ENCODE assay signal across 8 cellular contexts in the genomic region with DNA sequence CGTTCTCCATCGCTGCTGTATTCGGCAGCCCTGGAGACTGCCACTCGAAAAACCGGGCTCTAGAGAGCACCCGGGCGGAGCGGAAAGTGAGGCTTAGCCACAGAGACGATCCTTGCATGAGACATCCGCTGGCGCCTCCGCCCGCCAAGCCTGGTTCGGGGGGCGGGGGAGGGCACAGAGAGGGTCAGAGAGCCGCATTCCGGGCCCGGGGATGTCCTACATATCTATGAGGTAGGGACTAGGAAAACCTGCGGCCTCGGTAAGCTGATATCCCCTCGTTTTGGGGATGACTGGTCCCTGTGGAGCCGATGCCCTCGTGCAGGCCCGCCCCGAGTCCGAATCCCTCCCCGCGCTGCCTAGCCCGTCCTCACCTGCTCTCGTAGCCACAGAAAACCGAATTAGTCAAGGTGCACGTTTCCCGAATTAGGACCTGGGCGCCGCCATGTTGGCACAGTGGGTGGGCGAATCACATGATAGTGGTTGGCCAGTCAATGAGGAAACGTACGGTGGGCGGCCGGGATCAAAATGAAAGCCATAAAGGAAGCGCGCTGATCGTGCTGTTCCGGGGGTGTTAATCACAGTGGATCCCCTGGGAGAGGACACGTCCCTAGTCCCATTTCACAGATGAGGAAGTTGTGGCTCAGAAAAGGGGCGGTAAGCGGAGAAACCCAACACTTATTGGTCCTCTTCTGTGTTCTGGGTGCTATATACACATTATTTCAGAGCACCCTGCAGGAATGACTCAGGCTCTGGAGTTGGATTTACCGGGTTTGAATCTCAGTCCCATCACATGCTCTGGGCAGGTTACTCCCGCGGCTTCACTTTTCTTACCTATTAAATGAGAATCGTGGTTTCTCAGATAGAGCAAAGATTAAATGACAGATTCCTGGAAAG. TPM values are rescaled to one million over a fixed set of nuclear protein-coding genes. Genes with fewer than 3 reads are reported as not detected.
A peak's percentile ranks its signal among the peaks of the same experiment; 100 is the strongest.
DNase-seq lines count a peak whose midpoint lies in the region; ATAC-seq and TF ChIP-seq lines count a peak whose summit lies in the region.

TRMT1 (minus strand) TSS at position 459 of the 894 bp plus-strand sequence; CDS start at position 118, 341 bp downstream.

- H3K79me2 ChIP-seq in PC-3 (ENCODE audit: low read length) = peaks cover 67% of the 10 kb centered on the region

- DNase-seq in AG10803 (ENCODE audit: low read depth) (peak; percentile 90), PC-3 (peak; percentile 97), activated T-cell treated with anti-CD3 and anti-CD28 coated beads for 4 hours (peak; percentile 91), erythroblast (lab: John Stamatoyannopoulos, UW) (peak; percentile 93 to 94)
- peak; percentile 85 to 89 for DNase-seq in stimulated activated CD8-positive, alpha-beta memory T cell treated with anti-CD3 and anti-CD28 coated beads, Interleukin-4, amount 100 ng/mL, for 4 hours (ENCODE audit: low read depth in 2 of 2, low spot score in 1 of 2)

- peak within 1 kb of the TSS; percentile 82 for H2AFZ ChIP-seq in PC-3 (ENCODE audit: low read length)

- CTCF ChIA-PET in PC-3 (lab: Charles Lee) = interaction anchor here (0.6 to 0.7 kb wide), 2 partner anchors 134 to 154 kb away, joined by 4 to 6 read pairs; no protein-coding TSS in a partner anchor

- POLR2A ChIA-PET in PC-3 (lab: Charles Lee; ENCODE audit: unreplicated experiment) = no interaction called here

- peak within 1 kb of the TSS; percentile 94 for H3K9ac ChIP-seq in PC-3 (ENCODE audit: low read length)
- peak within 1 kb of the TSS; percentile 81 for H3K9ac ChIP-seq in mucosa of stomach (ENCODE audit: low read length)

- peak within 1 kb of the TSS; percentile 96 for H3K4me2 ChIP-seq in PC-3 (ENCODE audit: low read length)

- intact Hi-C loops in PC-3 (cut with micrococcal nuclease) = loop anchor here (1.0 kb wide), 1 partner anchor 34 kb away; the partner anchor contains the start of genes IER2 and STX10

- peak within 1 kb of the TSS; percentile 81 for H3K27ac ChIP-seq in PC-3 (ENCODE audit: low read length)

- no peak for TF ChIP-seq POLR2A in erythroblast (IDR thresholded peaks at IDR 0.05; ENCODE audit: low read length)

- no peaks in the 10 kb centered on the region for H3K9me2 ChIP-seq in PC-3 (replicated peaks; ENCODE audit: low read length)

- H4K20me1 ChIP-seq in PC-3 (ENCODE audit: low read length) = peaks cover 26% of the 10 kb centered on the region

- peak; percentile 52; the same call in 1 of the 2 replicates for TF ChIP-seq EP300 in Ishikawa (IDR thresholded peaks at IDR 0.05; ENCODE audit: borderline replicate concordance)

- TSS peak; percentile 83 for BruUV-seq in PC-3 (replicated peaks; lab: Mats Ljungman, UMichigan)

- H3K36me3 ChIP-seq in PC-3 (ENCODE audit: low read depth, low read length) (peaks cover 20% of the 10 kb centered on the region; the same call in 1 of the 2 replicates), mucosa of stomach (ENCODE audit: control insufficient read depth, insufficient read depth, low read length) (no peaks in the 10 kb centered on the region)

- TF ChIP-seq CTCF in AG10803 (conservative IDR thresholded peaks at IDR 0.05; ENCODE audit: low read length) (no peak), PC-3 (conservative IDR thresholded peaks at IDR 0.05; ENCODE audit: low read depth, low read length) (no peak)

- H3F3A ChIP-seq in PC-3 (ENCODE audit: low read length, unreplicated experiment) = peaks cover 4% of the 10 kb centered on the region

- H3K27me3 ChIP-seq in PC-3 (ENCODE audit: low read length) (no peaks in the 10 kb centered on the region), mucosa of stomach (ENCODE audit: control insufficient read depth, insufficient read depth, low read length) (no peaks in the 10 kb centered on the region)

- peak; percentile 41 for ATAC-seq in GM19324 (IDR thresholded peaks at IDR 0.05; ENCODE audit: low FRiP score, unreplicated experiment)
- ATAC-seq in PC-3 = peak; percentile 52

- TF ChIP-seq RAD21 in Ishikawa (IDR thresholded peaks at IDR 0.05; ENCODE audit: low read depth) = no peak

- H3K4me1 ChIP-seq in PC-3 (ENCODE audit: insufficient read depth, low read length) (peaks cover 38% of the 10 kb centered on the region), mucosa of stomach (ENCODE audit: control insufficient read depth, insufficient read depth, low read length) (peaks cover 29% of the 10 kb centered on the region)

- H3K9me3 ChIP-seq in PC-3 (ENCODE audit: low read length) = no peaks in the 10 kb centered on the region
- H3K9me3 ChIP-seq in mucosa of stomach (ENCODE audit: control insufficient read depth, low read length) = no peaks in the 10 kb centered on the region

- H3K4me3 ChIP-seq in AG10803 (ENCODE audit: low read length) (peak within 1 kb of the TSS; percentile 96), PC-3 (ENCODE audit: low read length) (peak within 1 kb of the TSS; percentile 91), mucosa of stomach (ENCODE audit: low read length) (peak within 1 kb of the TSS; percentile 21)

TF ChIP-seq in Ishikawa, 13 proteins besides CTCF, POLR2A, EP300 and RAD21:
- TF ChIP-seq YY1 (IDR thresholded peaks at IDR 0.05; ENCODE audit: low read depth) (peak; percentile 99), TCF12 (IDR thresholded peaks at IDR 0.05; ENCODE audit: low read depth) (peak; percentile 66), FOXM1 (IDR thresholded peaks at IDR 0.05; ENCODE audit: borderline replicate concordance, low read depth) (no peak), TEAD4 (IDR thresholded peaks at IDR 0.05) (peak; percentile 26), CREB1 (IDR thresholded peaks at IDR 0.05; ENCODE audit: low read depth) (no peak), ZBTB7A (IDR thresholded peaks at IDR 0.05; ENCODE audit: low read depth) (no peak), TAF1 (IDR thresholded peaks at IDR 0.05; ENCODE audit: low read depth) (peak; percentile 73), CEBPB (IDR thresholded peaks at IDR 0.05) (peak; percentile 27; the same call in 1 of the 2 replicates), NFIC (IDR thresholded peaks at IDR 0.05) (peak; percentile 27; the same call in 1 of the 2 replicates), EGR1 (IDR thresholded peaks at IDR 0.05) (peak; percentile 64; the same call in 1 of the 2 replicates)
- TF ChIP-seq, protein P1, sequence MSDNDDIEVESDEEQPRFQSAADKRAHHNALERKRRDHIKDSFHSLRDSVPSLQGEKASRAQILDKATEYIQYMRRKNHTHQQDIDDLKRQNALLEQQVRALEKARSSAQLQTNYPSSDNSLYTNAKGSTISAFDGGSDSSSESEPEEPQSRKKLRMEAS (IDR thresholded peaks at IDR 0.05) = peak; percentile 97
- TF ChIP-seq, protein P2, sequence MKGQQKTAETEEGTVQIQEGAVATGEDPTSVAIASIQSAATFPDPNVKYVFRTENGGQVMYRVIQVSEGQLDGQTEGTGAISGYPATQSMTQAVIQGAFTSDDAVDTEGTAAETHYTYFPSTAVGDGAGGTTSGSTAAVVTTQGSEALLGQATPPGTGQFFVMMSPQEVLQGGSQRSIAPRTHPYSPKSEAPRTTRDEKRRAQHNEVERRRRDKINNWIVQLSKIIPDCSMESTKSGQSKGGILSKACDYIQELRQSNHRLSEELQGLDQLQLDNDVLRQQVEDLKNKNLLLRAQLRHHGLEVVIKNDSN (IDR thresholded peaks at IDR 0.05) = peak; percentile 98
- TF ChIP-seq, protein P3, sequence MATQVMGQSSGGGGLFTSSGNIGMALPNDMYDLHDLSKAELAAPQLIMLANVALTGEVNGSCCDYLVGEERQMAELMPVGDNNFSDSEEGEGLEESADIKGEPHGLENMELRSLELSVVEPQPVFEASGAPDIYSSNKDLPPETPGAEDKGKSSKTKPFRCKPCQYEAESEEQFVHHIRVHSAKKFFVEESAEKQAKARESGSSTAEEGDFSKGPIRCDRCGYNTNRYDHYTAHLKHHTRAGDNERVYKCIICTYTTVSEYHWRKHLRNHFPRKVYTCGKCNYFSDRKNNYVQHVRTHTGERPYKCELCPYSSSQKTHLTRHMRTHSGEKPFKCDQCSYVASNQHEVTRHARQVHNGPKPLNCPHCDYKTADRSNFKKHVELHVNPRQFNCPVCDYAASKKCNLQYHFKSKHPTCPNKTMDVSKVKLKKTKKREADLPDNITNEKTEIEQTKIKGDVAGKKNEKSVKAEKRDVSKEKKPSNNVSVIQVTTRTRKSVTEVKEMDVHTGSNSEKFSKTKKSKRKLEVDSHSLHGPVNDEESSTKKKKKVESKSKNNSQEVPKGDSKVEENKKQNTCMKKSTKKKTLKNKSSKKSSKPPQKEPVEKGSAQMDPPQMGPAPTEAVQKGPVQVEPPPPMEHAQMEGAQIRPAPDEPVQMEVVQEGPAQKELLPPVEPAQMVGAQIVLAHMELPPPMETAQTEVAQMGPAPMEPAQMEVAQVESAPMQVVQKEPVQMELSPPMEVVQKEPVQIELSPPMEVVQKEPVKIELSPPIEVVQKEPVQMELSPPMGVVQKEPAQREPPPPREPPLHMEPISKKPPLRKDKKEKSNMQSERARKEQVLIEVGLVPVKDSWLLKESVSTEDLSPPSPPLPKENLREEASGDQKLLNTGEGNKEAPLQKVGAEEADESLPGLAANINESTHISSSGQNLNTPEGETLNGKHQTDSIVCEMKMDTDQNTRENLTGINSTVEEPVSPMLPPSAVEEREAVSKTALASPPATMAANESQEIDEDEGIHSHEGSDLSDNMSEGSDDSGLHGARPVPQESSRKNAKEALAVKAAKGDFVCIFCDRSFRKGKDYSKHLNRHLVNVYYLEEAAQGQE (IDR thresholded peaks at IDR 0.05; ENCODE audit: low read depth) = no peak

RNA-seq across cellular contexts. Expression of gene TRMT1, which starts in this region (rescaled TPM):
- 91.8 and 117 TPM in 2 replicates for total RNA-seq in PC-3 (2014; rRNA removed)

Comparison
In these comparisons a context has a peak if more than half of its experiments do, and no peak if none do; other contexts are left out.
1. Peak in every context shown above with its lines: DNase-seq, ATAC-seq, H3K4me3 ChIP-seq and H3K27ac ChIP-seq.
2. H3K4me3 ChIP-seq: peak in every context shown above with its lines; median percentile 96 in AG10803; 91 in PC-3; 21 in mucosa of stomach.